Comparison of ENCODE assay signal across 21 cellular contexts in genomic region chr20:45968081-45968671, GRCh38. TPM values are rescaled to one million over a fixed set of nuclear protein-coding genes. Genes with fewer than 3 reads are reported as not detected.
DNase-seq lines count a peak whose midpoint lies in the region; ATAC-seq and TF ChIP-seq lines count a peak whose summit lies in the region.
"Had no signal": no experiment of that assay in that cellular context is flagged by ENCODE, and none has a peak within 500 bp of the region (broad histone marks: within the 10 kb centered on the region; RNA-seq: fewer than 3 reads in every experiment).

No MANE protein-coding gene starts in this region.

- H3K9me3 ChIP-seq in RWPE2 (ENCODE audit: severe bottlenecking), result no peaks in the 10 kb centered on the region
- no peaks in the 10 kb centered on the region for H3K9me3 ChIP-seq in skeletal muscle tissue (ENCODE audit: control insufficient read depth in 3 of 3, low read length in 3 of 3)
- H3K9me3 ChIP-seq: body of pancreas, Peyer's patch, right atrium auricular region had no signal

- H3K36me3 ChIP-seq in RWPE2 (ENCODE audit: low read depth) (peaks cover 64% of the 10 kb centered on the region), skeletal muscle tissue (ENCODE audit: control insufficient read depth in 3 of 3, insufficient read depth in 3 of 3, low read length in 3 of 3) (peaks cover 45 to 57% (median 47%) of the 10 kb centered on the region in 3 donors)

- H3K4me3 Mint-ChIP-seq in WTC11, result no peak overlapping the region
- H3K4me3 Mint-ChIP-seq: activated CD4-positive, alpha-beta memory T cell treated with anti-CD3 and anti-CD28 coated beads for 36 hours; activated naive CD4-positive, alpha-beta T cell treated with anti-CD3 and anti-CD28 coated beads, Interleukin-2, amount 50 U/mL, for 24 hours; activated T-cell treated with anti-CD3 and anti-CD28 coated beads, Interleukin-2, amount 50 U/mL, for 4 hours had no signal

- peaks cover 18% of the 10 kb centered on the region for H3K36me3 Mint-ChIP-seq in WTC11

- peak overlapping the region in 2 of 3 donors; percentile 33 to 51 for H3K9ac ChIP-seq in skeletal muscle tissue (ENCODE audit: low read depth in 1 of 3, low read length in 3 of 3)

- no peaks in the 10 kb centered on the region for H3K9me3 Mint-ChIP-seq in WTC11
- H3K9me3 Mint-ChIP-seq: activated CD4-positive, alpha-beta memory T cell treated with anti-CD3 and anti-CD28 coated beads for 36 hours; activated naive CD4-positive, alpha-beta T cell treated with anti-CD3 and anti-CD28 coated beads, Interleukin-2, amount 50 U/mL, for 24 hours; activated T-cell treated with anti-CD3 and anti-CD28 coated beads, Interleukin-2, amount 50 U/mL, for 4 hours had no signal

- POLR2A ChIA-PET in WTC11 (lab: Charles Lee), result no interaction called here

- H3K4me3 ChIP-seq in RWPE2 (ENCODE audit: severe bottlenecking) (no peak overlapping the region), skeletal muscle tissue (ENCODE audit: low read length in 3 of 3) (no peak overlapping the region)
- H3K4me3 ChIP-seq: body of pancreas, Peyer's patch, right atrium auricular region had no signal

- H3K27me3 ChIP-seq in RWPE2 (ENCODE audit: insufficient read depth, poor library complexity, severe bottlenecking), result no peaks in the 10 kb centered on the region
- H3K27me3 ChIP-seq in skeletal muscle tissue (ENCODE audit: control insufficient read depth in 3 of 3, insufficient read depth in 3 of 3, low read length in 3 of 3), result no peaks in the 10 kb centered on the region
- H3K27me3 ChIP-seq: body of pancreas, Peyer's patch, right atrium auricular region had no signal

- H3K4me1 ChIP-seq in RWPE2 (ENCODE audit: insufficient read depth, poor library complexity, severe bottlenecking) (peaks cover 12% of the 10 kb centered on the region), skeletal muscle tissue (ENCODE audit: control insufficient read depth in 3 of 3, insufficient read depth in 3 of 3, low read length in 3 of 3) (peaks cover 32 to 38% (median 37%) of the 10 kb centered on the region in 3 donors)

- peak; percentile 58 for DNase-seq in NK-92 treated with Interleukin-12 subunit alpha and Interleukin-12 subunit beta, amount 100 ng/mL, for 24 hours (lab: John Stamatoyannopoulos, UW)
- DNase-seq in NK-92 (lab: John Stamatoyannopoulos, UW; ENCODE audit: unreplicated experiment), result no peak
- peak; percentile 83 for DNase-seq in RWPE2 (ENCODE audit: low spot score)
- peak; percentile 45 for DNase-seq in left lobe of liver (ENCODE audit: low spot score)
- DNase-seq in WTC11 (ENCODE audit: low spot score), result no peak
- DNase-seq in activated naive CD4-positive, alpha-beta T cell treated with Interleukin-2 at 50 U/mL for 16 hours, result no peak
- DNase-seq: 8988T; activated CD4-positive, alpha-beta memory T cell treated with anti-CD3 and anti-CD28 coated beads for 36 hours; activated T-cell treated with anti-CD3 and anti-CD28 coated beads, Interleukin-2, amount 50 U/mL, for 4 hours; dermis blood vessel endothelial cell; NCI-H1436; NCI-H774; nucleus accumbens; stimulated activated CD4-positive, alpha-beta T cell treated with anti-CD3 and anti-CD28 coated beads, Interleukin-2, amount 100 ng/mL, for 24 hours had no signal

- TF ChIP-seq CTCF in RWPE2 (IDR thresholded peaks at IDR 0.05; ENCODE audit: poor library complexity, severe bottlenecking) (no peak), WTC11 (IDR thresholded peaks at IDR 0.05) (no peak)

- H3K27ac ChIP-seq in RWPE2 (ENCODE audit: poor library complexity, severe bottlenecking) (no peak overlapping the region), skeletal muscle tissue (ENCODE audit: low read depth, low read length) (peak overlapping the region; percentile 99)
- H3K27ac ChIP-seq: body of pancreas, Peyer's patch, right atrium auricular region had no signal

- ATAC-seq in RWPE2 (ENCODE audit: low read depth) (no peak), left lobe of liver (no peak), WTC11 (no peak), GM19023 (IDR thresholded peaks at IDR 0.05; ENCODE audit: unreplicated experiment) (no peak)
- ATAC-seq: activated T-cell treated with anti-CD3 and anti-CD28 coated beads, Interleukin-2, amount 50 U/mL, for 4 hours; body of pancreas had no signal

- H3K27me3 Mint-ChIP-seq in WTC11 (ENCODE audit: low read depth), result no peaks in the 10 kb centered on the region; the same call in 1 of the 2 replicates
- H3K27me3 Mint-ChIP-seq: activated naive CD4-positive, alpha-beta T cell treated with anti-CD3 and anti-CD28 coated beads, Interleukin-2, amount 50 U/mL, for 24 hours had no signal

- no peak overlapping the region for H3K27ac Mint-ChIP-seq in WTC11
- H3K27ac Mint-ChIP-seq: activated CD4-positive, alpha-beta memory T cell treated with anti-CD3 and anti-CD28 coated beads for 36 hours; activated naive CD4-positive, alpha-beta T cell treated with anti-CD3 and anti-CD28 coated beads, Interleukin-2, amount 50 U/mL, for 24 hours had no signal

- peaks cover 14% of the 10 kb centered on the region for H3K4me1 Mint-ChIP-seq in WTC11

- CTCF ChIA-PET in WTC11 (lab: Charles Lee), result interaction anchor here (0.9 to 4.1 kb wide), 5 partner anchors 19 to 57 kb away, joined by 4 to 83 read pairs (median 38); partner anchors contain the start of genes PCIF1 and PLTP

TF ChIP-seq in WTC11, 78 proteins besides CTCF, POLR2A, EP300 and RAD21 (continues in another document):
- TF ChIP-seq ERG (CRISPR knock-in tag; IDR thresholded peaks at IDR 0.05) (no peak), USF2 (CRISPR knock-in tag; IDR thresholded peaks at IDR 0.05) (no peak), ZBTB21 (CRISPR knock-in tag; IDR thresholded peaks at IDR 0.05; ENCODE audit: borderline replicate concordance) (no peak), AR (CRISPR knock-in tag; IDR thresholded peaks at IDR 0.05) (no peak), PRRX2 (CRISPR knock-in tag; IDR thresholded peaks at IDR 0.05) (no peak), ZNF425 (CRISPR knock-in tag; conservative IDR thresholded peaks at IDR 0.05) (no peak)

RNA-seq across cellular contexts. Expression of gene ZNF335, which starts 3.8 kb away (rescaled TPM):
- total RNA-seq in left lobe of liver (7.6 TPM), skeletal muscle tissue (6.3 TPM), WTC11 (2021) (16.3 to 20.0 TPM (median 16.4 TPM) in 3 replicates)

RNA-seq across cellular contexts. Expression of gene PCIF1, which starts 33.7 kb away (rescaled TPM):
- 11.2 TPM for total RNA-seq in left lobe of liver
- total RNA-seq in skeletal muscle tissue, result 7.3 TPM
- 37.7 to 42.2 TPM (median 39.4 TPM) in 3 replicates for total RNA-seq in WTC11 (2021)

RNA-seq across cellular contexts. Expression of gene MMP9, which starts 40.5 kb away (rescaled TPM):
- 1.6 TPM for total RNA-seq in left lobe of liver
- total RNA-seq in skeletal muscle tissue, result 0.52 TPM
- total RNA-seq in WTC11 (2021), result 5.8 to 7.1 TPM (median 5.8 TPM) in 3 replicates
- total RNA-seq: dermis blood vessel endothelial cell, HT-29 had no signal

RNA-seq across cellular contexts. Expression of gene PLTP, which starts 56.2 kb away (rescaled TPM):
- 18.8 TPM for total RNA-seq in left lobe of liver
- 38.1 TPM for total RNA-seq in skeletal muscle tissue
- 109 to 135 TPM (median 133 TPM) in 3 replicates for total RNA-seq in WTC11 (2021)

Comparison
In these comparisons a context has a peak if more than half of its experiments do, and no peak if none do; other contexts are left out.
1. DNase-seq: peak in NK-92 treated with Interleukin-12 subunit alpha and Interleukin-12 subunit beta, amount 100 ng/mL, for 24 hours (single experiment), RWPE2 (single experiment) and left lobe of liver (single experiment); none in NK-92 (single experiment), WTC11 (single experiment) and activated naive CD4-positive, alpha-beta T cell treated with Interleukin-2 at 50 U/mL for 16 hours (single experiment).